ENCODE assay signal across 17 cellular contexts in genomic region chr4:6313216-6313615, GRCh38. TPM values are rescaled to one million over a fixed set of nuclear protein-coding genes. Genes with fewer than 3 reads are reported as not detected.
DNase-seq lines count a peak whose midpoint lies in the region; ATAC-seq, FAIRE-seq and TF ChIP-seq lines count a peak whose summit lies in the region.
"Had no signal": no experiment of that assay in that cellular context is flagged by ENCODE, and none has a peak within 500 bp of the region (broad histone marks: within the 10 kb centered on the region; RNA-seq: fewer than 3 reads in every experiment).

No MANE protein-coding gene starts in this region.

- H2BK120ac ChIP-seq in trophoblast cell (ENCODE audit: insufficient read depth, low read length, poor library complexity) = no peak overlapping the region

- peaks cover 0 to 4% of the 10 kb centered on the region in 2 experiments; a peak in 1 of 4 replicates for H3K4me1 ChIP-seq in SK-N-SH (ENCODE audit: control insufficient read depth in 1 of 2, insufficient read depth in 2 of 2, low read depth in 1 of 2, low read length in 1 of 2)
- H3K4me1 ChIP-seq in trophoblast cell (ENCODE audit: control insufficient read depth in 1 of 2, insufficient read depth in 2 of 2, low read length in 2 of 2) = peaks cover 13 to 28% of the 10 kb centered on the region in 2 experiments
- no peaks in the 10 kb centered on the region for H3K4me1 ChIP-seq in uterus

- H3K27ac ChIP-seq in SK-N-SH (ENCODE audit: low read depth in 2 of 2, low read length in 1 of 2) (no peak overlapping the region), trophoblast cell (ENCODE audit: low read depth, low read length) (no peak overlapping the region), uterus (no peak overlapping the region)
- H3K27ac ChIP-seq: BLaER1, GM23248 had no signal

- H3K18ac ChIP-seq in trophoblast cell (ENCODE audit: low read length) = no peak overlapping the region

- FAIRE-seq in bronchial epithelial cell (lab: Jason Lieb, UNC) (no peak), GM12892 (lab: Jason Lieb, UNC) (no peak)
- FAIRE-seq: GM12878, H54 had no signal

- H3K36me3 ChIP-seq in SK-N-SH (replicated peaks in 1 of 2; ENCODE audit: control insufficient read depth in 1 of 2, insufficient read depth in 2 of 2, low read length in 1 of 2) (no peaks in the 10 kb centered on the region), bronchial epithelial cell (ENCODE audit: control insufficient read depth, insufficient read depth, low read length) (no peaks in the 10 kb centered on the region), trophoblast cell (ENCODE audit: control insufficient read depth in 1 of 2, insufficient read depth in 2 of 2, low read length in 2 of 2) (no peaks in the 10 kb centered on the region), uterus (no peaks in the 10 kb centered on the region)
- H3K36me3 ChIP-seq: BLaER1 had no signal

- peaks cover 13% of the 10 kb centered on the region for H3K79me1 ChIP-seq in trophoblast cell (ENCODE audit: low read length)

- H3K4me3 ChIP-seq in SK-N-SH (ENCODE audit: low read depth in 2 of 2, low read length in 1 of 2) (no peak overlapping the region), bronchial epithelial cell (ENCODE audit: low read depth, low read length) (no peak overlapping the region), trophoblast cell (ENCODE audit: low read depth, low read length) (no peak overlapping the region), uterus (no peak overlapping the region)
- H3K4me3 ChIP-seq: BLaER1, GM12878, GM23248 had no signal

- no peaks in the 10 kb centered on the region for H3K9me2 ChIP-seq in SK-N-SH

- H2AFZ ChIP-seq in SK-N-SH (ENCODE audit: low read depth) = no peak overlapping the region
- H2AFZ ChIP-seq in trophoblast cell (ENCODE audit: insufficient read depth, low read length, poor library complexity) = no peak overlapping the region
- H2AFZ ChIP-seq: GM23248 had no signal

- intact Hi-C loops in uterus (cut with DNase I; ENCODE audit: low total_unique reads) = no loop called here

- no peak for TF ChIP-seq POLR2A in uterus (IDR thresholded peaks at IDR 0.05)
- TF ChIP-seq POLR2A in GM12892 (IDR thresholded peaks at IDR 0.05; ENCODE audit: low read depth, low read length) = no peak

- CTCF ChIA-PET in SK-N-SH (lab: Yijun Ruan, JAX) = interaction anchor here (2.0 to 17.5 kb wide), 2 partner anchors 17 to 62 kb away, joined by 7 to 133 read pairs; no protein-coding TSS in a partner anchor

- no peak overlapping the region for H3K14ac ChIP-seq in trophoblast cell (ENCODE audit: low read length)

- H3K9ac ChIP-seq in SK-N-SH = no peak overlapping the region
- no peak overlapping the region for H3K9ac ChIP-seq in trophoblast cell (ENCODE audit: low read length)
- H3K9ac ChIP-seq: BLaER1, GM23248 had no signal

- TF ChIP-seq CTCF in SK-N-SH (IDR thresholded peaks at IDR 0.05) = no peak
- TF ChIP-seq CTCF in bronchial epithelial cell (IDR thresholded peaks at IDR 0.05; ENCODE audit: insufficient read depth, low read length, severe bottlenecking) = no peak
- no peak for TF ChIP-seq CTCF in uterus (IDR thresholded peaks at IDR 0.05)

- no peaks in the 10 kb centered on the region for H3K9me3 ChIP-seq in SK-N-SH
- H3K9me3 ChIP-seq in trophoblast cell (ENCODE audit: insufficient read depth, low read depth, low read length) = peaks cover 7% of the 10 kb centered on the region
- H3K9me3 ChIP-seq in uterus = no peaks in the 10 kb centered on the region

- no peaks in the 10 kb centered on the region for H3K79me2 ChIP-seq in SK-N-SH (ENCODE audit: insufficient read depth)
- no peaks in the 10 kb centered on the region for H3K79me2 ChIP-seq in trophoblast cell (ENCODE audit: control insufficient read depth, insufficient read depth, low read length, poor library complexity)

- H3K23ac ChIP-seq in trophoblast cell (ENCODE audit: low read length) = no peak overlapping the region

- H3K27me3 ChIP-seq in SK-N-SH (ENCODE audit: insufficient read depth) = no peaks in the 10 kb centered on the region; the same call in 1 of the 2 replicates
- H3K27me3 ChIP-seq in bronchial epithelial cell (ENCODE audit: control insufficient read depth, insufficient read depth, low read length) = peaks cover 3% of the 10 kb centered on the region
- H3K27me3 ChIP-seq in trophoblast cell (ENCODE audit: insufficient read depth, low read length) = peaks cover 3% of the 10 kb centered on the region
- H3K27me3 ChIP-seq in uterus = no peaks in the 10 kb centered on the region

- 68% methylated on average over 6 of the region's 6 CpGs for WGBS in SK-N-SH (ENCODE audit: low lambda C conversion rate)
- no CpG with 5 or more reads among the region's 6 CpGs for WGBS in trophoblast cell (ENCODE audit: extremely low coverage, insufficient coverage, insufficient read length)

- no peak overlapping the region for H2AK5ac ChIP-seq in trophoblast cell (ENCODE audit: low read length)

- POLR2A ChIA-PET in SK-N-SH (lab: Yijun Ruan, JAX) = no interaction called here

- no peak overlapping the region for H4K12ac ChIP-seq in trophoblast cell (ENCODE audit: low read depth, low read length)

- no peak overlapping the region for H4K8ac ChIP-seq in trophoblast cell (ENCODE audit: low read depth, low read length)

- H3K4ac ChIP-seq in trophoblast cell (ENCODE audit: low read depth, low read length) = no peak overlapping the region

- H3K4me2 ChIP-seq in SK-N-SH (no peak overlapping the region), trophoblast cell (ENCODE audit: low read length) (no peak overlapping the region)
- H3K4me2 ChIP-seq: BLaER1 had no signal

- no peaks in the 10 kb centered on the region for H3F3A ChIP-seq in SK-N-SH (replicated peaks; ENCODE audit: insufficient read depth)

- no peak for ATAC-seq in SK-N-SH treated with all-trans-retinoic acid at 6 μM for 48 hours
- no peak for ATAC-seq in HG03521 (IDR thresholded peaks at IDR 0.05; ENCODE audit: unreplicated experiment)
- ATAC-seq: GM12878, HCT116 had no signal

- DNase-seq in SK-N-SH (no peak), bronchial epithelial cell (ENCODE audit: low read depth) (peak; percentile 22), trophoblast cell (peak; percentile 72 to 94), uterus (no peak), GM12892 (ENCODE audit: insufficient read length) (no peak)
- DNase-seq: 8988T; AML-193; Calu3; CD8-positive, alpha-beta memory T cell; DMS 273 treated with DMSO at 0.1 percent for 48 hours; GM23248 had no signal

- no peak overlapping the region for H2BK12ac ChIP-seq in trophoblast cell (ENCODE audit: low read length)

- no peak for TF ChIP-seq RAD21 in SK-N-SH (IDR thresholded peaks at IDR 0.05; ENCODE audit: low read length)

- TF ChIP-seq EP300 in SK-N-SH (IDR thresholded peaks at IDR 0.05; ENCODE audit: borderline replicate concordance in 1 of 2, low read depth in 1 of 2, low read length in 1 of 2) = no peak

- no peak overlapping the region for H4K91ac ChIP-seq in trophoblast cell (ENCODE audit: low read depth, low read length)

- no peaks in the 10 kb centered on the region for H4K20me1 ChIP-seq in SK-N-SH (ENCODE audit: insufficient read depth)
- H4K20me1 ChIP-seq: BLaER1 had no signal

- no peak overlapping the region for H2BK5ac ChIP-seq in trophoblast cell (ENCODE audit: low read depth, low read length, poor library complexity)

TF ChIP-seq in SK-N-SH, 30 proteins besides CTCF, POLR2A, EP300 and RAD21 (continues in another document):
- TF ChIP-seq FOSL2 (IDR thresholded peaks at IDR 0.05; ENCODE audit: borderline replicate concordance, low read depth) (no peak), FOXM1 (IDR thresholded peaks at IDR 0.05; ENCODE audit: low read depth) (no peak), PBX3 (IDR thresholded peaks at IDR 0.05) (no peak)

TF ChIP-seq in SK-N-SH treated with all-trans-retinoic acid at 6 μM for 48 hours, 23 proteins besides CTCF, POLR2A, EP300 and RAD21:
- TF ChIP-seq TCF4 (CRISPR knock-in tag; IDR thresholded peaks at IDR 0.05; ENCODE audit: borderline replicate concordance) (no peak), ZFP30 (CRISPR knock-in tag; IDR thresholded peaks at IDR 0.05) (no peak), ZNF70 (CRISPR knock-in tag; IDR thresholded peaks at IDR 0.05) (no peak), OSR1 (CRISPR knock-in tag; IDR thresholded peaks at IDR 0.05) (no peak), ZNF8 (CRISPR knock-in tag; IDR thresholded peaks at IDR 0.05) (no peak), ISL1 (CRISPR knock-in tag; IDR thresholded peaks at IDR 0.05) (no peak), ZFP3 (CRISPR knock-in tag; IDR thresholded peaks at IDR 0.05) (no peak), CSDC2 (CRISPR knock-in tag; IDR thresholded peaks at IDR 0.05) (no peak), SNAI2 (CRISPR knock-in tag; IDR thresholded peaks at IDR 0.05) (no peak), GLIS3 (CRISPR knock-in tag; IDR thresholded peaks at IDR 0.05) (no peak), ESRRG (CRISPR knock-in tag; IDR thresholded peaks at IDR 0.05) (no peak)
- TF ChIP-seq, protein P1, sequence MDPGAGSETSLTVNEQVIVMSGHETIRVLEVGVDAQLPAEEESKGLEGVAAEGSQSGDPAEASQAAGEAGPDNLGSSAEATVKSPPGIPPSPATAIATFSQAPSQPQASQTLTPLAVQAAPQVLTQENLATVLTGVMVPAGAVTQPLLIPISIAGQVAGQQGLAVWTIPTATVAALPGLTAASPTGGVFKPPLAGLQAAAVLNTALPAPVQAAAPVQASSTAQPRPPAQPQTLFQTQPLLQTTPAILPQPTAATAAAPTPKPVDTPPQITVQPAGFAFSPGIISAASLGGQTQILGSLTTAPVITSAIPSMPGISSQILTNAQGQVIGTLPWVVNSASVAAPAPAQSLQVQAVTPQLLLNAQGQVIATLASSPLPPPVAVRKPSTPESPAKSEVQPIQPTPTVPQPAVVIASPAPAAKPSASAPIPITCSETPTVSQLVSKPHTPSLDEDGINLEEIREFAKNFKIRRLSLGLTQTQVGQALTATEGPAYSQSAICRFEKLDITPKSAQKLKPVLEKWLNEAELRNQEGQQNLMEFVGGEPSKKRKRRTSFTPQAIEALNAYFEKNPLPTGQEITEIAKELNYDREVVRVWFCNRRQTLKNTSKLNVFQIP (CRISPR knock-in tag; IDR thresholded peaks at IDR 0.05; ENCODE audit: borderline replicate concordance, low read depth) = no peak

RNA-seq across cellular contexts. Expression of gene WFS1, which starts 43.6 kb away (rescaled TPM):
- 15.8 and 18.7 TPM in 2 replicates for polyA plus RNA-seq in SK-N-SH (2012; rRNA removed)
- 6.5 and 10.4 TPM in 2 replicates for polyA plus RNA-seq in SK-N-SH (2012; cell fraction: cytosol; rRNA removed)
- 24.9 and 27.7 TPM in 2 replicates for polyA plus RNA-seq in SK-N-SH (2012; cell fraction: nucleus; rRNA removed)
- total RNA-seq in bronchial epithelial cell = 7.9 and 9.9 TPM in 2 replicates
- polyA plus RNA-seq in trophoblast cell (2013) = 65.0 and 74.6 TPM in 2 replicates
- 100 to 1,000 TPM in 1 of 4 donors, 10 to 100 TPM in 3; 27.5 to 118 (median 51.9) TPM for total RNA-seq in uterus
- 0.70 TPM for polyA plus RNA-seq in GM12892 (2012; ENCODE audit: missing spikeins)

Comparison
In these comparisons a context has a peak if more than half of its experiments do, and no peak if none do; other contexts are left out.
1. DNase-seq: peak in bronchial epithelial cell (single experiment) and trophoblast cell (2 of 2); none in SK-N-SH (single experiment), uterus (0 of 2) and GM12892 (single experiment).